In the genomic region with DNA sequence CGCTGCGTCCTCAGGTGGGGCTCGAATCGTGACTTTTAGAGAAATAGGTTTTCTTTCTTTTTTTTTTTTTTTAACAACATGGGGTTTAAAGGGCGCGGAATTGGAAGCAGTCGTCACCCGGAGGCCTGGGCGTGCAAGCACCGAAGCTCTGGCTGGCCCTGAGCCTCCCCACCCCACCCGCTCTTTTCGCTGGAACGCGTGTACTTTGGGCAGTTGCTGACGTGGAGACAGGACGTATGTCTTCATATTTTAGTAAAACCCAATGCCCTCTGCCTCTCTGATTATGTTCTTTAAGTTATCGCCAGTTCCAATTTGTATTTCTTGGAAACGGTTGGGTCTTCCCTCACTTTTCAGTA, we compare ENCODE assay signal across 8 cellular contexts. TPM values are rescaled to one million over a fixed set of nuclear protein-coding genes. Genes with fewer than 3 reads are reported as not detected.
DNase-seq lines count a peak whose midpoint lies in the region; ATAC-seq and TF ChIP-seq lines count a peak whose summit lies in the region.

No MANE protein-coding gene starts in this region.

- DNase-seq in Right ventricle myocardium inferior (ENCODE audit: missing footprints), result no peak
- no peak for DNase-seq in cardiac septum (ENCODE audit: low spot score)
- DNase-seq in SJCRH30, result peak; percentile 39 to 42
- DNase-seq in dedifferentiated amniotic fluid mesenchymal stem cell (ENCODE audit: extremely low spot score), result peak; percentile 64
- peak; percentile 80 for DNase-seq in lower lobe of right lung
- peak; percentile 39 for DNase-seq in stimulated activated naive CD4-positive, alpha-beta T cell treated with Interleukin-2 at 50 U/mL for 16 hours (lab: John Stamatoyannopoulos, UW)
- no peak for DNase-seq in NCI-H1694 treated with DMSO at 0.1 percent for 48 hours (lab: John Stamatoyannopoulos, UW)

- H3K27ac ChIP-seq in SJCRH30 (peak overlapping the region; percentile 92), lower lobe of right lung (peak overlapping the region; percentile 96)

- H3K4me1 ChIP-seq in SJCRH30 (peaks cover 2% of the 10 kb centered on the region; the same call in 1 of the 2 replicates), lower lobe of right lung (peaks cover 13% of the 10 kb centered on the region)

- peak overlapping the region; percentile 98 for H3K4me3 ChIP-seq in SJCRH30
- peak overlapping the region; percentile 91 for H3K4me3 ChIP-seq in lower lobe of right lung

- H3K36me3 ChIP-seq in SJCRH30, result no peaks in the 10 kb centered on the region
- H3K36me3 ChIP-seq in lower lobe of right lung, result no peaks in the 10 kb centered on the region

- H3K9me3 ChIP-seq in SJCRH30 (replicated peaks), result no peaks in the 10 kb centered on the region
- H3K9me3 ChIP-seq in lower lobe of right lung, result no peaks in the 10 kb centered on the region

- intact Hi-C loops in Right ventricle myocardium inferior (cut with DNase I) (loop anchor here (2.0 to 10.0 kb wide), 3 partner anchors 65 to 317 kb away; partner anchors contain the start of genes FBXO31 and MAP1LC3B), cardiac septum (cut with DNase I) (loop anchor here (2.0 to 10.0 kb wide), 3 partner anchors 67 to 317 kb away; partner anchors contain the start of gene MAP1LC3B), lower lobe of right lung (cut with DNase I) (no loop called here)

- ATAC-seq in Right ventricle myocardium inferior (peak; percentile 23), HG03097 (IDR thresholded peaks at IDR 0.05; ENCODE audit: low FRiP score, unreplicated experiment) (peak; percentile 20), lower lobe of right lung (peak; percentile 81 to 83)

- H3K27me3 ChIP-seq in SJCRH30, result no peaks in the 10 kb centered on the region
- no peaks in the 10 kb centered on the region for H3K27me3 ChIP-seq in lower lobe of right lung (ENCODE audit: low read depth)

- no peak for TF ChIP-seq CTCF in lower lobe of right lung (IDR thresholded peaks at IDR 0.05)

RNA-seq across cellular contexts. Expression of gene C16orf95, which starts 0.6 kb away (rescaled TPM):
- 4.2 TPM for total RNA-seq in Right ventricle myocardium inferior
- total RNA-seq in cardiac septum, result 3.2 TPM
- 1.5 TPM in 2 replicates for total RNA-seq in SJCRH30 (2014; rRNA removed; shearing (Covaris generic))
- 3.0 TPM for total RNA-seq in lower lobe of right lung

Comparison
In these comparisons a context has a peak if more than half of its experiments do, and no peak if none do; other contexts are left out.
1. ATAC-seq: peak in every context shown above with its lines; median percentile 82 in lower lobe of right lung; 23 in Right ventricle myocardium inferior; 20 in HG03097.
2. DNase-seq: peak in SJCRH30 (2 of 2), dedifferentiated amniotic fluid mesenchymal stem cell (single experiment), lower lobe of right lung (single experiment) and stimulated activated naive CD4-positive, alpha-beta T cell treated with Interleukin-2 at 50 U/mL for 16 hours (single experiment); none in Right ventricle myocardium inferior (single experiment), cardiac septum (single experiment) and NCI-H1694 treated with DMSO at 0.1 percent for 48 hours (single experiment).